ENCODE assay signal across 8 cellular contexts in the genomic region with DNA sequence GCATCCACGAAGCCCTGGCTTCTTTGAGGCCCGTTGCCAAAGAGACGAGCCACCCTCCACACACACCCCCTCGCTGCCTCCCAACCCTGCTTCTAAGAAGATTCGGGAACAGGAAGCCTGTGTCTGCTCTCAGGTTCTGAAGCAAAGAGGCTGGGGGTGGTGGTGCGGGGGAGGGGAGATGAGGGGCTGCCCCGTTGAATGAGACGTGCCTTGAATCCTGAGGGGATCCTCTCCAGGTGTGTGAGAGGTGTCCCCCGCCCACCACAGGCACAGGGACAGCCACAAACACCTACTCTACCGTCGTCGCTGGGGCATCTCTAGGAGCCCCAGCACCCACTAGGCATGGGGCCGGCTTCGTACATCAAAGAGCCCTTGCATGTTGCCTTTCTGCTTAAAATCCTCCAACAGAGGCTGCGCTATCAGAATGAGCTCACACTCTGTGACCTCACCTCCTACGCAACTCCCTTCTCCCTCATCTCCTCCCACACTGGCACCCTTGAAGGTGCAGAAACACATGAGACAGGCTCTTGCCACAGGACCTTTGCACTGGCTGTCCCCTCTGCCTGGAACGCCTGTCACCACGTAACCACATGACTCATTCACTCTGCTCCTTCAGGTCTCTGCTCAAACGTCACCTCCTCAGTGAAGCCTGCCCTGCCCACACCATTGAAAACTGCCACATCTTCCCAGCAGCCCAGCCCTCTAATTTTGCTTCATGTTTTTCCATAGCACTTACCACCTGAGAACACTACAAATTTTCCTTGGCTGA. TPM values are rescaled to one million over a fixed set of nuclear protein-coding genes. Genes with fewer than 3 reads are reported as not detected.
A peak's percentile ranks its signal among the peaks of the same experiment; 100 is the strongest.
DNase-seq lines count a peak whose midpoint lies in the region; ATAC-seq and TF ChIP-seq lines count a peak whose summit lies in the region.

No MANE protein-coding gene starts in this region.

- no peaks in the 10 kb centered on the region for H3K4me1 ChIP-seq in gastrocnemius medialis

- intact Hi-C loops in gastrocnemius medialis (cut with DNase I; ENCODE audit: low total_unique reads) = no loop called here

- ATAC-seq in GM21717 (IDR thresholded peaks at IDR 0.05; ENCODE audit: unreplicated experiment) (peak; percentile 57), gastrocnemius medialis (no peak), HG03159 (IDR thresholded peaks at IDR 0.05; ENCODE audit: unreplicated experiment) (no peak)

- H3K9me3 ChIP-seq in gastrocnemius medialis = no peaks in the 10 kb centered on the region

- H3K27ac ChIP-seq in gastrocnemius medialis = no peak overlapping the region

- in situ Hi-C loops in G401 (cut with HindIII; ENCODE audit: low sequenced_read_pairs) (no loop called here), gastrocnemius medialis (cut with MboI; ENCODE audit: low sequenced_read_pairs in 4 of 4) (no loop called here)

- H3K4me3 ChIP-seq in gastrocnemius medialis = no peak overlapping the region

- H3K27me3 ChIP-seq in gastrocnemius medialis = no peaks in the 10 kb centered on the region

- no peak for TF ChIP-seq POLR2A in gastrocnemius medialis (IDR thresholded peaks at IDR 0.05)

- H3K36me3 ChIP-seq in gastrocnemius medialis = no peaks in the 10 kb centered on the region

- no peak for TF ChIP-seq CTCF in gastrocnemius medialis (IDR thresholded peaks at IDR 0.05 in 4 of 5, conservative IDR thresholded peaks at IDR 0.05 in 1 of 5)

- peak; percentile 71 for DNase-seq in activated CD4-positive, CD25-positive, alpha-beta regulatory T cell treated with anti-CD3 and anti-CD28 coated beads, Interleukin-2, amount 50 U/mL, for 16 hours (ENCODE audit: low read depth, low spot score)
- DNase-seq in central memory CD4-positive, alpha-beta T cell = peak; percentile 86
- DNase-seq in stimulated activated CD4-positive, alpha-beta T cell treated with anti-CD3 and anti-CD28 coated beads, Interleukin-4, amount 100 ng/mL, for 1 hour = peak; percentile 85
- no peak for DNase-seq in G401 (ENCODE audit: low spot score)
- no peak for DNase-seq in gastrocnemius medialis
- DNase-seq in cerebellar nuclear complex (lab: John Stamatoyannopoulos, UW) = no peak

RNA-seq across cellular contexts. Expression of gene PREX1, which starts 58.5 kb away (rescaled TPM):
- total RNA-seq in G401 (2014; rRNA removed; shearing (Covaris generic)) = 6.1 and 8.9 TPM in 2 replicates
- total RNA-seq in gastrocnemius medialis = 10 to 100 TPM in 1 of 4 donors, 1 to 10 TPM in 3; 7.5 to 10.9 (median 9.1) TPM

Comparison
In these comparisons a context has a peak if more than half of its experiments do, and no peak if none do; other contexts are left out.
1. DNase-seq: peak in activated CD4-positive, CD25-positive, alpha-beta regulatory T cell treated with anti-CD3 and anti-CD28 coated beads, Interleukin-2, amount 50 U/mL, for 16 hours (single experiment), central memory CD4-positive, alpha-beta T cell (single experiment) and stimulated activated CD4-positive, alpha-beta T cell treated with anti-CD3 and anti-CD28 coated beads, Interleukin-4, amount 100 ng/mL, for 1 hour (single experiment); none in G401 (single experiment), gastrocnemius medialis (0 of 2) and cerebellar nuclear complex (0 of 2).